Comparison of ENCODE assay signal across 8 cellular contexts in the genomic region with DNA sequence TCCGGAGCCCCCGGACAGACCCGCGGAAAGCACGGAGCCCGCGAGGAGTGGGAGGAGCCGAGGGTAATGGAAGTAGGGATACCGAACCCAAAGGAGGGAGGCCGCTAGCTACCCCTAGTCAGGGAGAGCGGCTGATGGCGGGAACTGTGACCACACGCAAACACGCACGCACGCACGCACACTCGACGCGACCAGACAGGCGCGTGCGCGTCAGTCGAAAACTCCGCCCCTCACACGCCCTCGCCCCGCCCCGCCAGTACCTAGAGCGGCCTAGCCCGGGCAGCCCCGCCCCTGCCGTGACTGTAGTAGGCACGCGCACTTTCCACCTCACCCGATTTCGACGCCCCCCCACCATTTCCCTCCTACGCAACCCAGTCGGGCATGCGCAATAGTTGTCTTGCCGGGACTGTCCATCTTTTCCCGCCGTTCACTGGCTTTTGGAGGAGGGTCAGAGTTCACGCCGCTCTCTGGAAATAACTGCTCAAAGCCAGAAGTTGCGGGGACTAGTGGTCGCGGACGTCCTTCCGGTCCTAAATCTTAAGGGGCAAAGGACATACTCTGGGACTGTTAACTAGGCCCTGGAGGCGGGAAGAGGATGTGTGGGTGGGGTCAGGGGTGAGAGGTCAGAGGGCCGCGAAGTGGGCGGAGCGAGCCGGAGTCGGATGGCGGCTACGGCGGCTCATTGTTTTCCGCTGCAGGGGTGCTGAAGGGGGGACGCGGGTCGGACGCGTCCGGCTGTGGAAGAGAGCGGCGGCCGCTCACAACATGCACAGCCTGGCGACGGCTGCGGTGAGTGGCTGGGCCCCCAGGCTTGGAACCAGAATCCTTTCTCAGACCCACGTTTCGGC. TPM values are rescaled to one million over a fixed set of nuclear protein-coding genes. Genes with fewer than 3 reads are reported as not detected.
DNase-seq lines count a peak whose midpoint lies in the region; ATAC-seq and TF ChIP-seq lines count a peak whose summit lies in the region.

A gene with protein sequence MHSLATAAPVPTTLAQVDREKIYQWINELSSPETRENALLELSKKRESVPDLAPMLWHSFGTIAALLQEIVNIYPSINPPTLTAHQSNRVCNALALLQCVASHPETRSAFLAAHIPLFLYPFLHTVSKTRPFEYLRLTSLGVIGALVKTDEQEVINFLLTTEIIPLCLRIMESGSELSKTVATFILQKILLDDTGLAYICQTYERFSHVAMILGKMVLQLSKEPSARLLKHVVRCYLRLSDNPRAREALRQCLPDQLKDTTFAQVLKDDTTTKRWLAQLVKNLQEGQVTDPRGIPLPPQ (plus strand): TSS at position 650 of the 848 bp plus-strand sequence. CDS start 116 bp downstream, at position 766.
A gene with protein sequence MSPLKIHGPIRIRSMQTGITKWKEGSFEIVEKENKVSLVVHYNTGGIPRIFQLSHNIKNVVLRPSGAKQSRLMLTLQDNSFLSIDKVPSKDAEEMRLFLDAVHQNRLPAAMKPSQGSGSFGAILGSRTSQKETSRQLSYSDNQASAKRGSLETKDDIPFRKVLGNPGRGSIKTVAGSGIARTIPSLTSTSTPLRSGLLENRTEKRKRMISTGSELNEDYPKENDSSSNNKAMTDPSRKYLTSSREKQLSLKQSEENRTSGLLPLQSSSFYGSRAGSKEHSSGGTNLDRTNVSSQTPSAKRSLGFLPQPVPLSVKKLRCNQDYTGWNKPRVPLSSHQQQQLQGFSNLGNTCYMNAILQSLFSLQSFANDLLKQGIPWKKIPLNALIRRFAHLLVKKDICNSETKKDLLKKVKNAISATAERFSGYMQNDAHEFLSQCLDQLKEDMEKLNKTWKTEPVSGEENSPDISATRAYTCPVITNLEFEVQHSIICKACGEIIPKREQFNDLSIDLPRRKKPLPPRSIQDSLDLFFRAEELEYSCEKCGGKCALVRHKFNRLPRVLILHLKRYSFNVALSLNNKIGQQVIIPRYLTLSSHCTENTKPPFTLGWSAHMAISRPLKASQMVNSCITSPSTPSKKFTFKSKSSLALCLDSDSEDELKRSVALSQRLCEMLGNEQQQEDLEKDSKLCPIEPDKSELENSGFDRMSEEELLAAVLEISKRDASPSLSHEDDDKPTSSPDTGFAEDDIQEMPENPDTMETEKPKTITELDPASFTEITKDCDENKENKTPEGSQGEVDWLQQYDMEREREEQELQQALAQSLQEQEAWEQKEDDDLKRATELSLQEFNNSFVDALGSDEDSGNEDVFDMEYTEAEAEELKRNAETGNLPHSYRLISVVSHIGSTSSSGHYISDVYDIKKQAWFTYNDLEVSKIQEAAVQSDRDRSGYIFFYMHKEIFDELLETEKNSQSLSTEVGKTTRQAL (minus strand): TSS at position 162 of the 848 bp plus-strand sequence. CDS start 9,698 bp downstream, outside the sequence.

- no peaks in the 10 kb centered on the region for H3K27me3 Mint-ChIP-seq in activated T-helper 17 cell treated with anti-CD3 and anti-CD28 coated beads, Interleukin-2, amount 50 U/mL, for 72 hours
- H3K27me3 Mint-ChIP-seq in naive thymus-derived CD8-positive, alpha-beta T cell = no peaks in the 10 kb centered on the region

- peaks cover 100% of the 10 kb centered on the region for H3K36me3 Mint-ChIP-seq in activated T-helper 17 cell treated with anti-CD3 and anti-CD28 coated beads, Interleukin-2, amount 50 U/mL, for 72 hours (ENCODE audit: low read depth)
- peaks cover 0 to 49% (median 4%) of the 10 kb centered on the region in 3 donors for H3K36me3 Mint-ChIP-seq in naive thymus-derived CD8-positive, alpha-beta T cell

- no peaks in the 10 kb centered on the region for H3K9me3 Mint-ChIP-seq in activated T-helper 17 cell treated with anti-CD3 and anti-CD28 coated beads, Interleukin-2, amount 50 U/mL, for 72 hours
- no peaks in the 10 kb centered on the region for H3K9me3 Mint-ChIP-seq in naive thymus-derived CD8-positive, alpha-beta T cell

- peak within 1 kb of the TSS; percentile 94 for H3K4me2 ChIP-seq in fibroblast of lung (ENCODE audit: extremely low read depth, insufficient read depth, low read length)

- peak; percentile 87 for ATAC-seq in activated T-helper 17 cell treated with anti-CD3 and anti-CD28 coated beads, Interleukin-2, amount 50 U/mL, for 72 hours (replicated peaks)
- ATAC-seq in naive thymus-derived CD8-positive, alpha-beta T cell = peak; percentile 83 to 86

- peaks cover 3% of the 10 kb centered on the region for H3K4me1 ChIP-seq in fibroblast of lung (ENCODE audit: control insufficient read depth, extremely low read depth, insufficient read depth, low read length)

- peak within 1 kb of the TSS; percentile 95 for H2AFZ ChIP-seq in fibroblast of lung (ENCODE audit: low read length)

- peaks cover 42% of the 10 kb centered on the region for H3K4me1 Mint-ChIP-seq in activated T-helper 17 cell treated with anti-CD3 and anti-CD28 coated beads, Interleukin-2, amount 50 U/mL, for 72 hours
- peaks cover 34 to 69% (median 66%) of the 10 kb centered on the region in 4 donors for H3K4me1 Mint-ChIP-seq in naive thymus-derived CD8-positive, alpha-beta T cell

- peak within 1 kb of the TSS; percentile 91 for H3K4me3 Mint-ChIP-seq in activated T-helper 17 cell treated with anti-CD3 and anti-CD28 coated beads, Interleukin-2, amount 50 U/mL, for 72 hours
- peak within 1 kb of the TSS; percentile 91 to 98 (median 95) for H3K4me3 Mint-ChIP-seq in naive thymus-derived CD8-positive, alpha-beta T cell

- no peak for TF ChIP-seq CTCF in LNCaP clone FGC (IDR thresholded peaks at IDR 0.05; ENCODE audit: control insufficient read depth, extremely low read depth, insufficient read depth)
- no peak for TF ChIP-seq CTCF in RWPE1 (conservative IDR thresholded peaks at IDR 0.05; ENCODE audit: low read depth)
- no peak for TF ChIP-seq CTCF in fibroblast of lung (conservative IDR thresholded peaks at IDR 0.05 in 1 of 2, IDR thresholded peaks at IDR 0.05 in 1 of 2; ENCODE audit: low read depth in 1 of 2, low read length in 2 of 2)

- peak within 1 kb of the TSS; percentile 94 for H3K9ac ChIP-seq in fibroblast of lung (ENCODE audit: insufficient read depth, low read length)

- H3K4me3 ChIP-seq in LNCaP clone FGC (ENCODE audit: low read depth, low read length) (peak within 1 kb of the TSS; percentile 94), fibroblast of lung (replicated peaks in 1 of 4; ENCODE audit: control extremely low read depth in 1 of 4, insufficient read depth in 1 of 4, low read depth in 3 of 4, low read length in 4 of 4) (peak within 1 kb of the TSS; percentile 80 to 96 (median 88))

- H3K9me3 ChIP-seq in fibroblast of lung (ENCODE audit: control insufficient read depth, insufficient read depth, low read depth, low read length) = no peaks in the 10 kb centered on the region

- H3K27me3 ChIP-seq in fibroblast of lung (ENCODE audit: control insufficient read depth, insufficient read depth, low read length) = no peaks in the 10 kb centered on the region

- peak within 1 kb of the TSS; percentile 92 for H3K27ac ChIP-seq in RWPE1
- peak within 1 kb of the TSS; percentile 96 for H3K27ac ChIP-seq in fibroblast of lung (ENCODE audit: insufficient read depth, low read length)

- H3K79me2 ChIP-seq in fibroblast of lung (ENCODE audit: control insufficient read depth, insufficient read depth, low read length) = peaks cover 87% of the 10 kb centered on the region

- CTCF ChIA-PET in RWPE1 (lab: Yijun Ruan, JAX) = interaction anchor here (0.6 kb wide), 1 partner anchor 10 kb away, joined by 4 read pairs; no protein-coding TSS in a partner anchor

- peak within 1 kb of the TSS; percentile 89 for H3K27ac Mint-ChIP-seq in activated T-helper 17 cell treated with anti-CD3 and anti-CD28 coated beads, Interleukin-2, amount 50 U/mL, for 72 hours
- peak within 1 kb of the TSS; percentile 92 to 100 (median 100) for H3K27ac Mint-ChIP-seq in naive thymus-derived CD8-positive, alpha-beta T cell

- POLR2A ChIA-PET in RWPE1 (lab: Yijun Ruan, JAX; ENCODE audit: low non-redundant PET) = no interaction called here
- POLR2A ChIA-PET in naive thymus-derived CD8-positive, alpha-beta T cell (lab: Charles Lee) = interaction anchor here (0.6 to 1.3 kb wide), 4 partner anchors 10 to 172 kb away, joined by 4 to 5 read pairs (median 4); partner anchors contain the start of genes BCS1L and ZNF142

- H4K20me1 ChIP-seq in fibroblast of lung (ENCODE audit: control insufficient read depth, extremely low read depth, insufficient read depth, low read length) = no peaks in the 10 kb centered on the region

- DNase-seq in Daoy (ENCODE audit: low read depth) (peak; percentile 99), GOT3 (lab: John Stamatoyannopoulos, UW) (peak; percentile 95), LNCaP clone FGC (ENCODE audit: low read depth) (peak; percentile 87), RWPE1 (ENCODE audit: low spot score) (peak; percentile 99), fibroblast of lung (ENCODE audit: low read depth in 2 of 2) (peak; percentile 96 to 98)
- peak; percentile 99 to 100 (median 100) for DNase-seq in naive thymus-derived CD8-positive, alpha-beta T cell
- peak; percentile 99 to 100 (median 99) for DNase-seq in stimulated activated naive CD4-positive, alpha-beta T cell (lab: John Stamatoyannopoulos, UW)

- H3K36me3 ChIP-seq in fibroblast of lung (ENCODE audit: control insufficient read depth, insufficient read depth, low read length) = no peaks in the 10 kb centered on the region

RNA-seq across cellular contexts. Expression of the first gene that starts in this region (rescaled TPM):
- total RNA-seq in Daoy (2014; rRNA removed; shearing (Covaris generic)) = 94.2 and 118 TPM in 2 replicates
- total RNA-seq in activated T-helper 17 cell treated with anti-CD3 and anti-CD28 coated beads, Interleukin-2, amount 50 U/mL, for 72 hours = 100 to 1,000 TPM in 1 of 2 donors, 10 to 100 TPM in 1; 74.1 to 102 TPM
- total RNA-seq in fibroblast of lung = 31.1 and 31.4 TPM in 2 replicates
- polyA plus RNA-seq in fibroblast of lung = 45.9 and 70.1 TPM in 2 replicates
- polyA plus RNA-seq in fibroblast of lung (2012) = 27.3 and 41.4 TPM in 2 replicates
- 27.2 and 57.3 TPM in 2 replicates for polyA minus RNA-seq in fibroblast of lung (ENCODE audit: low replicate concordance)
- 10 to 100 TPM; 55.0 to 64.0 TPM for total RNA-seq in naive thymus-derived CD8-positive, alpha-beta T cell
- 10 to 100 TPM; 17.5 to 19.9 (median 19.0) TPM for polyA plus RNA-seq in naive thymus-derived CD8-positive, alpha-beta T cell

RNA-seq across cellular contexts. Expression of the second gene that starts in this region (rescaled TPM):
- total RNA-seq in Daoy (2014; rRNA removed; shearing (Covaris generic)) = 11.4 and 16.1 TPM in 2 replicates
- total RNA-seq in activated T-helper 17 cell treated with anti-CD3 and anti-CD28 coated beads, Interleukin-2, amount 50 U/mL, for 72 hours = 100 to 1,000 TPM in 1 of 2 donors, 10 to 100 TPM in 1; 37.3 to 111 TPM
- total RNA-seq in fibroblast of lung = 8.3 and 10.3 TPM in 2 replicates
- polyA plus RNA-seq in fibroblast of lung = 3.5 and 4.6 TPM in 2 replicates
- 2.4 and 3.2 TPM in 2 replicates for polyA plus RNA-seq in fibroblast of lung (2012)
- polyA minus RNA-seq in fibroblast of lung (ENCODE audit: low replicate concordance) = 2.4 and 3.7 TPM in 2 replicates
- 10 to 100 TPM; 19.9 to 25.2 TPM for total RNA-seq in naive thymus-derived CD8-positive, alpha-beta T cell
- 10 to 100 TPM in 1 of 3 donors, 1 to 10 TPM in 2; 8.6 to 11.6 (median 9.0) TPM for polyA plus RNA-seq in naive thymus-derived CD8-positive, alpha-beta T cell

Comparison
In these comparisons a context has a peak if more than half of its experiments do, and no peak if none do; other contexts are left out.
1. Peak in every context shown above with its lines: DNase-seq, ATAC-seq, H3K4me3 ChIP-seq and H3K27ac ChIP-seq.